In genomic region chr2:23053580-23053979, GRCh38 we compare ENCODE assay signal across 6 cellular contexts.
"Had no signal": no experiment of that assay in that cellular context is flagged by ENCODE, and none has a peak within 500 bp of the region (broad histone marks: within the 10 kb centered on the region; RNA-seq: fewer than 3 reads in every experiment).

No MANE protein-coding gene starts in this region.

- DNase-seq: GM23248, GOT3, H7, HFFc6, IMR-90 had no signal

- H2AFZ ChIP-seq: GM23248 had no signal

- H3K4me3 ChIP-seq: GM23248, HAP-1 had no signal

- H3K9me3 ChIP-seq: HAP-1 had no signal

- H3K36me3 ChIP-seq: HAP-1 had no signal

- H3K4me1 ChIP-seq: HAP-1 had no signal

- H3K27ac ChIP-seq: GM23248 had no signal

- H3K9ac ChIP-seq: GM23248 had no signal
